In genomic region chr1:244092293-244093264, GRCh38 we compare ENCODE assay signal across 2 cellular contexts.
A peak's percentile ranks its signal among the peaks of the same experiment; 100 is the strongest.
TF ChIP-seq lines count a peak whose summit lies in the region.

No MANE protein-coding gene starts in this region.

TF ChIP-seq in SK-N-SH, 30 proteins besides CTCF, POLR2A, EP300 and RAD21 (continued from another document and continues in another):
- no peak for TF ChIP-seq REST (IDR thresholded peaks at IDR 0.05; ENCODE audit: low read depth, low read length)
- peak; percentile 88 for TF ChIP-seq TEAD4 (IDR thresholded peaks at IDR 0.05; ENCODE audit: borderline replicate concordance, insufficient read depth)
- no peak for TF ChIP-seq GABPA (IDR thresholded peaks at IDR 0.05; ENCODE audit: low read depth)
- TF ChIP-seq POLR2AphosphoS5 (IDR thresholded peaks at IDR 0.05; ENCODE audit: low read depth, low read length) = peak; percentile 36; the same call in 1 of the 2 replicates
- TF ChIP-seq USF1 (IDR thresholded peaks at IDR 0.05; ENCODE audit: borderline replicate concordance, low read depth) = no peak
- TF ChIP-seq MAX (IDR thresholded peaks at IDR 0.05; ENCODE audit: low read depth) = peak; percentile 73
- peak; percentile 69 for TF ChIP-seq FOXM1 (IDR thresholded peaks at IDR 0.05; ENCODE audit: low read depth)
- TF ChIP-seq RCOR1 (IDR thresholded peaks at IDR 0.05; ENCODE audit: low read length) = no peak
- TF ChIP-seq MXI1 (IDR thresholded peaks at IDR 0.05; ENCODE audit: low read depth, low read length) = no peak
- no peak for TF ChIP-seq RFX5 (IDR thresholded peaks at IDR 0.05; ENCODE audit: low read length)
- TF ChIP-seq TCF12 (IDR thresholded peaks at IDR 0.05) = peak; percentile 93
- no peak for TF ChIP-seq YY1 (IDR thresholded peaks at IDR 0.05; ENCODE audit: low read depth)
- no peak for TF ChIP-seq TAF1 (IDR thresholded peaks at IDR 0.05; ENCODE audit: borderline replicate concordance, low read depth, low read length)
- no peak for TF ChIP-seq IRF3 (IDR thresholded peaks at IDR 0.05; ENCODE audit: low read depth, low read length)
- no peak for TF ChIP-seq USF2 (IDR thresholded peaks at IDR 0.05; ENCODE audit: borderline replicate concordance, low read depth, low read length)
- no peak for TF ChIP-seq CHD2 (IDR thresholded peaks at IDR 0.05; ENCODE audit: low read length, partially characterized antibody)
- TF ChIP-seq EZH2phosphoT487 (IDR thresholded peaks at IDR 0.05; ENCODE audit: borderline replicate concordance, low read depth) = no peak
- peak; percentile 68 for TF ChIP-seq PBX3 (IDR thresholded peaks at IDR 0.05)
- TF ChIP-seq ZBTB33 (IDR thresholded peaks at IDR 0.05; ENCODE audit: borderline replicate concordance, low read depth) = 0 out of 2 replicates have a peak, but pooled peaks have one; percentile 14
- no peak for TF ChIP-seq ELF1 (IDR thresholded peaks at IDR 0.05)

TF ChIP-seq in WTC11, 78 proteins besides CTCF, POLR2A, EP300 and RAD21 (continued from another document):
- no peak for TF ChIP-seq ATF3 (CRISPR knock-in tag; conservative IDR thresholded peaks at IDR 0.05)
- no peak for TF ChIP-seq USF2 (CRISPR knock-in tag; IDR thresholded peaks at IDR 0.05)
- no peak for TF ChIP-seq ESRRA (CRISPR knock-in tag; IDR thresholded peaks at IDR 0.05; ENCODE audit: borderline replicate concordance)
- no peak for TF ChIP-seq GABPB1 (CRISPR knock-in tag; IDR thresholded peaks at IDR 0.05)
- TF ChIP-seq ZMAT4 (CRISPR knock-in tag; IDR thresholded peaks at IDR 0.05) = no peak
- TF ChIP-seq NFYB (CRISPR knock-in tag; conservative IDR thresholded peaks at IDR 0.05; ENCODE audit: low read depth) = no peak
- TF ChIP-seq SOX15 (CRISPR knock-in tag; IDR thresholded peaks at IDR 0.05) = no peak
- TF ChIP-seq ZNF219 (CRISPR knock-in tag; IDR thresholded peaks at IDR 0.05; ENCODE audit: borderline replicate concordance) = no peak
- TF ChIP-seq ZNF232 (CRISPR knock-in tag; IDR thresholded peaks at IDR 0.05) = no peak
- TF ChIP-seq TCF7 (CRISPR knock-in tag; IDR thresholded peaks at IDR 0.05; ENCODE audit: low read depth) = no peak
- TF ChIP-seq CDX4 (CRISPR knock-in tag; IDR thresholded peaks at IDR 0.05; ENCODE audit: borderline replicate concordance) = no peak
